ENCODE assay signal across 10 cellular contexts in the genomic region with DNA sequence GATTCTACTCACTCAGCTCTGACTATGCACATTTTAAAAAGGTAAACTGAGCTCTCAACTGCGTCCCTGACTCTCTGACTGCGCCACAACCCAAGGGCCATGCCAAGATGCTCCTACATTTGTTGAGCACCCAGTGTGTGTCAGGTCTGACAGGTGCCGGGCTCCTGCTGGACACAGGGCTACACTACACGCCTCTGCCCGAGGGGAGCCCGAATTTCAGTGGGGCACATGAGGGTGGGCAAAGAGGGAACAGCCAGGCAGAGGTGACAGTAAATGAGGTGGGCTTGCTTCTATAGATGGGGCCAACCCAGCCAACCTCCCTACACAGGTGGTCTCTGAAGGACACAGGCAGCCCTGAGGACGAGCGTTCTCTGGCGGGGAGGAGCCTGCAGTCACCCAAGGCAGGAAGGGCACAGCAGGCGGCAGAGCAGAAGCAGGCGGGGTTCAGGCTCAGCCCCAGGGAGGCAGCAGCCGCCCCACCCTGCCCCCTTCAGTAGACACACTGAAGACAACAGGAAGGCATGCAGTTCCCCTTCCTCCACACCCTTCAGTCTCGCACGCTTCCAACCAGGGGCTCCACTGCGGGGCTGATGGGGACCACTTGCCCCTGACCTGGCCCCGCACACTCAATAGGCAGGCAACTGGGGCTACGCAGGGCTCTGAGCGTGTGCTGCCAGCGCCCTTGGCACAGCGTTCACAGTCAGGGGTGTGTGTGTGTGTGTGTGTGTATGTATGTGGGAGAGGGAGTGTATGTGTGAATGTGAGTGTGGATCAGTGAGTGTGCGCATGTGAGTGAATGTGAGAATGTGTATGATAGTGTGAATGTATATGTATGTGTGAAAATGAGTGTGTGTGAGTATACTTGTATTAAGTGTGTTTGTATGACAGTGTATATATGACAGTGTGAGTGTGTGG.
DNase-seq lines count a peak whose midpoint lies in the region; ATAC-seq, FAIRE-seq and TF ChIP-seq lines count a peak whose summit lies in the region.
"Had no signal": no experiment of that assay in that cellular context is flagged by ENCODE, and none has a peak within 500 bp of the region (broad histone marks: within the 10 kb centered on the region; RNA-seq: fewer than 3 reads in every experiment).

No MANE protein-coding gene starts in this region.

- TF ChIP-seq CTCF in DND-41 (IDR thresholded peaks at IDR 0.05; ENCODE audit: borderline replicate concordance, extremely low read depth, low read length, poor library complexity, severe bottlenecking) (no peak), endodermal cell (conservative IDR thresholded peaks at IDR 0.05) (peak; percentile 46), D721Med (IDR thresholded peaks at IDR 0.05; ENCODE audit: insufficient read depth, missing control alignments) (no peak)

- peak; percentile 86 for ATAC-seq in DND-41 (ENCODE audit: insufficient read depth, low read depth)
- no peak for ATAC-seq in HG03521 (IDR thresholded peaks at IDR 0.05; ENCODE audit: unreplicated experiment)

- H3K9me3 ChIP-seq in DND-41 (ENCODE audit: insufficient read depth, low read length, severe bottlenecking) (no peaks in the 10 kb centered on the region), endodermal cell (ENCODE audit: control insufficient read depth, low read length) (no peaks in the 10 kb centered on the region)

- peaks cover 17% of the 10 kb centered on the region for H3K36me3 Mint-ChIP-seq in activated CD4-positive, alpha-beta memory T cell treated with anti-CD3 and anti-CD28 coated beads for 36 hours
- H3K36me3 Mint-ChIP-seq in endodermal cell (ENCODE audit: low read depth) = peaks cover 47% of the 10 kb centered on the region

- POLR2A ChIA-PET in activated CD4-positive, alpha-beta memory T cell treated with anti-CD3 and anti-CD28 coated beads for 36 hours (lab: Charles Lee) = no interaction called here

- no peak for FAIRE-seq in D721Med (lab: Jason Lieb, UNC)
- FAIRE-seq: islet of Langerhans had no signal

- H3K9ac ChIP-seq in DND-41 (ENCODE audit: low read depth, low read length) = no peak overlapping the region
- H3K9ac ChIP-seq in endodermal cell (ENCODE audit: extremely low read depth, low read length, poor library complexity, severe bottlenecking) = no peak overlapping the region

- H3K79me2 ChIP-seq in DND-41 (ENCODE audit: insufficient read depth, low read length) = no peaks in the 10 kb centered on the region

- H3K4me3 ChIP-seq in DND-41 (ENCODE audit: low read depth in 1 of 2, low read length in 2 of 2) (no peak overlapping the region), endodermal cell (ENCODE audit: low read length) (no peak overlapping the region)

- H3K4me3 Mint-ChIP-seq in activated CD4-positive, alpha-beta memory T cell treated with anti-CD3 and anti-CD28 coated beads for 36 hours = peak overlapping the region; percentile 49
- H3K4me3 Mint-ChIP-seq in endodermal cell = no peak overlapping the region

- DNase-seq in DND-41 (peak; percentile 81), endodermal cell (peak; percentile 38), D721Med (ENCODE audit: insufficient read length, low spot score) (no peak), NCI-H2227 treated with DMSO at 0.1 percent for 48 hours (lab: John Stamatoyannopoulos, UW) (no peak), COR-L47 (lab: John Stamatoyannopoulos, UW) (no peak)
- DNase-seq in activated CD4-positive, alpha-beta memory T cell treated with anti-CD3 and anti-CD28 coated beads for 36 hours = peak; percentile 84
- DNase-seq in stimulated activated CD4-positive, alpha-beta T cell treated with anti-CD3 and anti-CD28 coated beads, Interleukin-4, amount 100 ng/mL, for 24 hours = peak; percentile 71
- DNase-seq: NCI-H1694 had no signal

- peaks cover 50% of the 10 kb centered on the region for H3K4me1 Mint-ChIP-seq in activated CD4-positive, alpha-beta memory T cell treated with anti-CD3 and anti-CD28 coated beads for 36 hours (ENCODE audit: low read depth)
- peaks cover 13% of the 10 kb centered on the region for H3K4me1 Mint-ChIP-seq in endodermal cell

- H3K27ac Mint-ChIP-seq in activated CD4-positive, alpha-beta memory T cell treated with anti-CD3 and anti-CD28 coated beads for 36 hours = peak overlapping the region; percentile 75
- H3K27ac Mint-ChIP-seq in endodermal cell = no peak overlapping the region

- H4K20me1 ChIP-seq in DND-41 (ENCODE audit: insufficient read depth, low read length) = no peaks in the 10 kb centered on the region

- no peak overlapping the region for H3K4me2 ChIP-seq in DND-41 (ENCODE audit: insufficient read depth, low read length)

- H3K36me3 ChIP-seq in DND-41 (ENCODE audit: insufficient read depth, low read length) = peaks cover 80% of the 10 kb centered on the region
- H3K36me3 ChIP-seq in endodermal cell (ENCODE audit: control insufficient read depth, insufficient read depth, low read length) = peaks cover 38% of the 10 kb centered on the region

- H3K9me3 Mint-ChIP-seq in activated CD4-positive, alpha-beta memory T cell treated with anti-CD3 and anti-CD28 coated beads for 36 hours = no peaks in the 10 kb centered on the region
- no peaks in the 10 kb centered on the region for H3K9me3 Mint-ChIP-seq in endodermal cell

- H3K27ac ChIP-seq in DND-41 (ENCODE audit: low read length) (peak overlapping the region; percentile 41; the same call in 1 of the 2 replicates), endodermal cell (ENCODE audit: low read depth, low read length) (no peak overlapping the region)

- no peak overlapping the region for H2AFZ ChIP-seq in DND-41 (ENCODE audit: low read depth, low read length)

- no peaks in the 10 kb centered on the region for H3K27me3 Mint-ChIP-seq in activated CD4-positive, alpha-beta memory T cell treated with anti-CD3 and anti-CD28 coated beads for 36 hours
- H3K27me3 Mint-ChIP-seq in endodermal cell (ENCODE audit: insufficient read depth) = no peaks in the 10 kb centered on the region

- peaks cover 25% of the 10 kb centered on the region for H3K4me1 ChIP-seq in DND-41 (ENCODE audit: insufficient read depth, low read length)
- no peaks in the 10 kb centered on the region for H3K4me1 ChIP-seq in endodermal cell (ENCODE audit: control insufficient read depth, insufficient read depth, low read length)

- H3K27me3 ChIP-seq in DND-41 (ENCODE audit: insufficient read depth, low read length, poor library complexity) (no peaks in the 10 kb centered on the region), endodermal cell (ENCODE audit: control insufficient read depth, insufficient read depth, low read length, poor library complexity, severe bottlenecking) (no peaks in the 10 kb centered on the region)

- 91 to 94% methylated on average over 10 to 21 of the region's 21 CpGs for WGBS in endodermal cell (ENCODE audit: insufficient coverage in 1 of 2, insufficient read length in 1 of 2), 2 experiments

- CTCF ChIA-PET in activated CD4-positive, alpha-beta memory T cell treated with anti-CD3 and anti-CD28 coated beads for 36 hours (lab: Charles Lee) = interaction anchor here (0.6 to 2.9 kb wide), 8 partner anchors 9 to 519 kb away, joined by 3 to 17 read pairs (median 4); no protein-coding TSS in a partner anchor

- intact Hi-C loops in activated CD4-positive, alpha-beta memory T cell treated with anti-CD3 and anti-CD28 coated beads for 36 hours (cut with micrococcal nuclease) = loop anchor here (1.0 to 10.0 kb wide), 5 partner anchors 10 to 519 kb away; no protein-coding TSS in a partner anchor

Comparison
In these comparisons a context has a peak if more than half of its experiments do, and no peak if none do; other contexts are left out.
1. DNase-seq: peak in DND-41 (single experiment), activated CD4-positive, alpha-beta memory T cell treated with anti-CD3 and anti-CD28 coated beads for 36 hours (single experiment), endodermal cell (single experiment) and stimulated activated CD4-positive, alpha-beta T cell treated with anti-CD3 and anti-CD28 coated beads, Interleukin-4, amount 100 ng/mL, for 24 hours (single experiment); none in D721Med (single experiment), NCI-H2227 treated with DMSO at 0.1 percent for 48 hours (single experiment) and COR-L47 (single experiment).